ENCODE assay signal across 2 cellular contexts in the genomic region with DNA sequence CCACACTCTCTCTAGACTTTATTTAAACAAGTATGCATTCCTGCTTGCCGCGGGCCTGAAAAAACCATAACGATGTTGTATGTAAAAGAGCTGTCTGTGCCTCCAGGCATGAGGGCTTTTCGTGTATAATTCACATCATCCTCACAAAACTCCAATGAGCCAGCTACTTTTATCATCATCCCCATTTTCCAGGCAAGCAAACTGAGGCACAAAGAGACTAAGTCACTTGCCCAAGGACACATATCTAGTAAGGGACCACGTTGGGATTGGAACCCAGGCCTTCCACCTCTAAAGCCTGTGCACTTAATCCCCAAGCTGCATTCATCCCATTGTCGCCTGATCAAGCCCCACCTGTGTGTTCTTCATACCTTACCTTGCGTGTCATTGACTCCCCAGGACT.
TF ChIP-seq lines count a peak whose summit lies in the region.

No MANE protein-coding gene starts in this region.

TF ChIP-seq in IMR-90, 13 proteins besides CTCF, POLR2A, EP300 and RAD21:
- TF ChIP-seq RCOR1 (IDR thresholded peaks at IDR 0.05; ENCODE audit: insufficient replicate concordance, low read length) (no peak), SMC3 (IDR thresholded peaks at IDR 0.05; ENCODE audit: low read depth, low read length) (no peak), RFX5 (IDR thresholded peaks at IDR 0.05; ENCODE audit: low read depth, low read length) (no peak), BHLHE40 (IDR thresholded peaks at IDR 0.05; ENCODE audit: low read depth, low read length) (no peak), MXI1 (IDR thresholded peaks at IDR 0.05; ENCODE audit: borderline replicate concordance, low read depth, low read length) (no peak), MAZ (IDR thresholded peaks at IDR 0.05; ENCODE audit: borderline replicate concordance, low read depth, low read length) (no peak), CEBPB (IDR thresholded peaks at IDR 0.05; ENCODE audit: low read depth, low read length) (no peak), FOS (IDR thresholded peaks at IDR 0.05; ENCODE audit: low read depth, low read length) (no peak), MAFK (IDR thresholded peaks at IDR 0.05; ENCODE audit: low read depth, low read length) (no peak), CHD1 (IDR thresholded peaks at IDR 0.05; ENCODE audit: low read depth, low read length) (no peak), NFE2L2 (IDR thresholded peaks at IDR 0.05; ENCODE audit: low read depth, low read length) (no peak)
- TF ChIP-seq, protein P1, sequence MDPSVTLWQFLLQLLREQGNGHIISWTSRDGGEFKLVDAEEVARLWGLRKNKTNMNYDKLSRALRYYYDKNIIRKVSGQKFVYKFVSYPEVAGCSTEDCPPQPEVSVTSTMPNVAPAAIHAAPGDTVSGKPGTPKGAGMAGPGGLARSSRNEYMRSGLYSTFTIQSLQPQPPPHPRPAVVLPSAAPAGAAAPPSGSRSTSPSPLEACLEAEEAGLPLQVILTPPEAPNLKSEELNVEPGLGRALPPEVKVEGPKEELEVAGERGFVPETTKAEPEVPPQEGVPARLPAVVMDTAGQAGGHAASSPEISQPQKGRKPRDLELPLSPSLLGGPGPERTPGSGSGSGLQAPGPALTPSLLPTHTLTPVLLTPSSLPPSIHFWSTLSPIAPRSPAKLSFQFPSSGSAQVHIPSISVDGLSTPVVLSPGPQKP (IDR thresholded peaks at IDR 0.05; ENCODE audit: borderline replicate concordance, low read depth, low read length): no peak
- TF ChIP-seq, protein P2, sequence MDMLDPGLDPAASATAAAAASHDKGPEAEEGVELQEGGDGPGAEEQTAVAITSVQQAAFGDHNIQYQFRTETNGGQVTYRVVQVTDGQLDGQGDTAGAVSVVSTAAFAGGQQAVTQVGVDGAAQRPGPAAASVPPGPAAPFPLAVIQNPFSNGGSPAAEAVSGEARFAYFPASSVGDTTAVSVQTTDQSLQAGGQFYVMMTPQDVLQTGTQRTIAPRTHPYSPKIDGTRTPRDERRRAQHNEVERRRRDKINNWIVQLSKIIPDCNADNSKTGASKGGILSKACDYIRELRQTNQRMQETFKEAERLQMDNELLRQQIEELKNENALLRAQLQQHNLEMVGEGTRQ (IDR thresholded peaks at IDR 0.05; ENCODE audit: low read depth, low read length): no peak

TF ChIP-seq in K562, 482 proteins besides CTCF, POLR2A, EP300 and RAD21 (continues in another document):
- TF ChIP-seq FOXJ3 (CRISPR knock-in tag; IDR thresholded peaks at IDR 0.05) (no peak), CBX1 (IDR thresholded peaks at IDR 0.05; ENCODE audit: low read depth) (peak; percentile 48; the same call in 1 of the 2 replicates), ZNF239 (CRISPR knock-in tag; IDR thresholded peaks at IDR 0.05) (no peak), BCOR (IDR thresholded peaks at IDR 0.05) (peak; percentile 88), DNMT1 (IDR thresholded peaks at IDR 0.05) (no peak), MTA2 (IDR thresholded peaks at IDR 0.05; ENCODE audit: low read depth) (no peak), GABPB1 (CRISPR knock-in tag; IDR thresholded peaks at IDR 0.05) (no peak), SMARCA5 (IDR thresholded peaks at IDR 0.05) (peak; percentile 88), KDM1A (IDR thresholded peaks at IDR 0.05) (peak; percentile 58 to 66; a peak in 3 of 4 replicates), EGR1 (conservative IDR thresholded peaks at IDR 0.05) (no peak), HDAC2 (IDR thresholded peaks at IDR 0.05) (peak; percentile 64; the same call in 1 of the 2 replicates), NCOA2 (IDR thresholded peaks at IDR 0.05; ENCODE audit: partially characterized antibody in 2 of 2) (no peak), ZNF41 (CRISPR knock-in tag; conservative IDR thresholded peaks at IDR 0.05) (no peak), KAT2B (IDR thresholded peaks at IDR 0.05; ENCODE audit: low read depth, low read length) (no peak), MAZ (CRISPR knock-in tag; conservative IDR thresholded peaks at IDR 0.05 in 1 of 2, IDR thresholded peaks at IDR 0.05 in 1 of 2) (no peak), HDAC6 (IDR thresholded peaks at IDR 0.05; ENCODE audit: low read depth, low read length) (no peak), CREM (IDR thresholded peaks at IDR 0.05; ENCODE audit: low read depth) (no peak), CXXC5 (CRISPR knock-in tag; IDR thresholded peaks at IDR 0.05) (no peak), JUN (IDR thresholded peaks at IDR 0.05; ENCODE audit: borderline replicate concordance, low read depth, low read length) (no peak), JUN (CRISPR knock-in tag; IDR thresholded peaks at IDR 0.05; ENCODE audit: borderline replicate concordance) (no peak), NR2F6 (CRISPR knock-in tag; IDR thresholded peaks at IDR 0.05) (no peak), ADNP (tag; IDR thresholded peaks at IDR 0.05) (peak; percentile 45), CTBP1 (IDR thresholded peaks at IDR 0.05; ENCODE audit: borderline replicate concordance) (no peak), MYNN (IDR thresholded peaks at IDR 0.05) (no peak), MYNN (CRISPR knock-in tag; IDR thresholded peaks at IDR 0.05) (no peak), SREBF1 (IDR thresholded peaks at IDR 0.05; ENCODE audit: borderline replicate concordance, low read depth, low read length) (no peak), L3MBTL2 (IDR thresholded peaks at IDR 0.05) (no peak), PTBP1 (IDR thresholded peaks at IDR 0.05; ENCODE audit: low read depth, low read length) (peak; percentile 84; the same call in 1 of the 2 replicates)
- TF ChIP-seq, protein P3, sequence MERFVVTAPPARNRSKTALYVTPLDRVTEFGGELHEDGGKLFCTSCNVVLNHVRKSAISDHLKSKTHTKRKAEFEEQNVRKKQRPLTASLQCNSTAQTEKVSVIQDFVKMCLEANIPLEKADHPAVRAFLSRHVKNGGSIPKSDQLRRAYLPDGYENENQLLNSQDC (CRISPR knock-in tag; IDR thresholded peaks at IDR 0.05): no peak
- TF ChIP-seq, protein P4, sequence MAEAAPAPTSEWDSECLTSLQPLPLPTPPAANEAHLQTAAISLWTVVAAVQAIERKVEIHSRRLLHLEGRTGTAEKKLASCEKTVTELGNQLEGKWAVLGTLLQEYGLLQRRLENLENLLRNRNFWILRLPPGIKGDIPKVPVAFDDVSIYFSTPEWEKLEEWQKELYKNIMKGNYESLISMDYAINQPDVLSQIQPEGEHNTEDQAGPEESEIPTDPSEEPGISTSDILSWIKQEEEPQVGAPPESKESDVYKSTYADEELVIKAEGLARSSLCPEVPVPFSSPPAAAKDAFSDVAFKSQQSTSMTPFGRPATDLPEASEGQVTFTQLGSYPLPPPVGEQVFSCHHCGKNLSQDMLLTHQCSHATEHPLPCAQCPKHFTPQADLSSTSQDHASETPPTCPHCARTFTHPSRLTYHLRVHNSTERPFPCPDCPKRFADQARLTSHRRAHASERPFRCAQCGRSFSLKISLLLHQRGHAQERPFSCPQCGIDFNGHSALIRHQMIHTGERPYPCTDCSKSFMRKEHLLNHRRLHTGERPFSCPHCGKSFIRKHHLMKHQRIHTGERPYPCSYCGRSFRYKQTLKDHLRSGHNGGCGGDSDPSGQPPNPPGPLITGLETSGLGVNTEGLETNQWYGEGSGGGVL (CRISPR knock-in tag; IDR thresholded peaks at IDR 0.05): no peak
- TF ChIP-seq, protein P5, sequence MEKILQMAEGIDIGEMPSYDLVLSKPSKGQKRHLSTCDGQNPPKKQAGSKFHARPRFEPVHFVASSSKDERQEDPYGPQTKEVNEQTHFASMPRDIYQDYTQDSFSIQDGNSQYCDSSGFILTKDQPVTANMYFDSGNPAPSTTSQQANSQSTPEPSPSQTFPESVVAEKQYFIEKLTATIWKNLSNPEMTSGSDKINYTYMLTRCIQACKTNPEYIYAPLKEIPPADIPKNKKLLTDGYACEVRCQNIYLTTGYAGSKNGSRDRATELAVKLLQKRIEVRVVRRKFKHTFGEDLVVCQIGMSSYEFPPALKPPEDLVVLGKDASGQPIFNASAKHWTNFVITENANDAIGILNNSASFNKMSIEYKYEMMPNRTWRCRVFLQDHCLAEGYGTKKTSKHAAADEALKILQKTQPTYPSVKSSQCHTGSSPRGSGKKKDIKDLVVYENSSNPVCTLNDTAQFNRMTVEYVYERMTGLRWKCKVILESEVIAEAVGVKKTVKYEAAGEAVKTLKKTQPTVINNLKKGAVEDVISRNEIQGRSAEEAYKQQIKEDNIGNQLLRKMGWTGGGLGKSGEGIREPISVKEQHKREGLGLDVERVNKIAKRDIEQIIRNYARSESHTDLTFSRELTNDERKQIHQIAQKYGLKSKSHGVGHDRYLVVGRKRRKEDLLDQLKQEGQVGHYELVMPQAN (IDR thresholded peaks at IDR 0.05; ENCODE audit: borderline replicate concordance): no peak
- TF ChIP-seq, protein P6, sequence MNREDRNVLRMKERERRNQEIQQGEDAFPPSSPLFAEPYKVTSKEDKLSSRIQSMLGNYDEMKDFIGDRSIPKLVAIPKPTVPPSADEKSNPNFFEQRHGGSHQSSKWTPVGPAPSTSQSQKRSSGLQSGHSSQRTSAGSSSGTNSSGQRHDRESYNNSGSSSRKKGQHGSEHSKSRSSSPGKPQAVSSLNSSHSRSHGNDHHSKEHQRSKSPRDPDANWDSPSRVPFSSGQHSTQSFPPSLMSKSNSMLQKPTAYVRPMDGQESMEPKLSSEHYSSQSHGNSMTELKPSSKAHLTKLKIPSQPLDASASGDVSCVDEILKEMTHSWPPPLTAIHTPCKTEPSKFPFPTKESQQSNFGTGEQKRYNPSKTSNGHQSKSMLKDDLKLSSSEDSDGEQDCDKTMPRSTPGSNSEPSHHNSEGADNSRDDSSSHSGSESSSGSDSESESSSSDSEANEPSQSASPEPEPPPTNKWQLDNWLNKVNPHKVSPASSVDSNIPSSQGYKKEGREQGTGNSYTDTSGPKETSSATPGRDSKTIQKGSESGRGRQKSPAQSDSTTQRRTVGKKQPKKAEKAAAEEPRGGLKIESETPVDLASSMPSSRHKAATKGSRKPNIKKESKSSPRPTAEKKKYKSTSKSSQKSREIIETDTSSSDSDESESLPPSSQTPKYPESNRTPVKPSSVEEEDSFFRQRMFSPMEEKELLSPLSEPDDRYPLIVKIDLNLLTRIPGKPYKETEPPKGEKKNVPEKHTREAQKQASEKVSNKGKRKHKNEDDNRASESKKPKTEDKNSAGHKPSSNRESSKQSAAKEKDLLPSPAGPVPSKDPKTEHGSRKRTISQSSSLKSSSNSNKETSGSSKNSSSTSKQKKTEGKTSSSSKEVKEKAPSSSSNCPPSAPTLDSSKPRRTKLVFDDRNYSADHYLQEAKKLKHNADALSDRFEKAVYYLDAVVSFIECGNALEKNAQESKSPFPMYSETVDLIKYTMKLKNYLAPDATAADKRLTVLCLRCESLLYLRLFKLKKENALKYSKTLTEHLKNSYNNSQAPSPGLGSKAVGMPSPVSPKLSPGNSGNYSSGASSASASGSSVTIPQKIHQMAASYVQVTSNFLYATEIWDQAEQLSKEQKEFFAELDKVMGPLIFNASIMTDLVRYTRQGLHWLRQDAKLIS (CRISPR knock-in tag; IDR thresholded peaks at IDR 0.05): no peak
- TF ChIP-seq, protein P7, sequence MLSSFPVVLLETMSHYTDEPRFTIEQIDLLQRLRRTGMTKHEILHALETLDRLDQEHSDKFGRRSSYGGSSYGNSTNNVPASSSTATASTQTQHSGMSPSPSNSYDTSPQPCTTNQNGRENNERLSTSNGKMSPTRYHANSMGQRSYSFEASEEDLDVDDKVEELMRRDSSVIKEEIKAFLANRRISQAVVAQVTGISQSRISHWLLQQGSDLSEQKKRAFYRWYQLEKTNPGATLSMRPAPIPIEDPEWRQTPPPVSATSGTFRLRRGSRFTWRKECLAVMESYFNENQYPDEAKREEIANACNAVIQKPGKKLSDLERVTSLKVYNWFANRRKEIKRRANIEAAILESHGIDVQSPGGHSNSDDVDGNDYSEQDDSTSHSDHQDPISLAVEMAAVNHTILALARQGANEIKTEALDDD (IDR thresholded peaks at IDR 0.05): no peak
- TF ChIP-seq, protein P8, sequence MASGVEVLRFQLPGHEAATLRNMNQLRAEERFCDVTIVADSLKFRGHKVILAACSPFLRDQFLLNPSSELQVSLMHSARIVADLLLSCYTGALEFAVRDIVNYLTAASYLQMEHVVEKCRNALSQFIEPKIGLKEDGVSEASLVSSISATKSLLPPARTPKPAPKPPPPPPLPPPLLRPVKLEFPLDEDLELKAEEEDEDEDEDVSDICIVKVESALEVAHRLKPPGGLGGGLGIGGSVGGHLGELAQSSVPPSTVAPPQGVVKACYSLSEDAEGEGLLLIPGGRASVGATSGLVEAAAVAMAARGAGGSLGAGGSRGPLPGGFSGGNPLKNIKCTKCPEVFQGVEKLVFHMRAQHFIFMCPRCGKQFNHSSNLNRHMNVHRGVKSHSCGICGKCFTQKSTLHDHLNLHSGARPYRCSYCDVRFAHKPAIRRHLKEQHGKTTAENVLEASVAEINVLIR (CRISPR knock-in tag; IDR thresholded peaks at IDR 0.05): no peak
- TF ChIP-seq, protein P9, sequence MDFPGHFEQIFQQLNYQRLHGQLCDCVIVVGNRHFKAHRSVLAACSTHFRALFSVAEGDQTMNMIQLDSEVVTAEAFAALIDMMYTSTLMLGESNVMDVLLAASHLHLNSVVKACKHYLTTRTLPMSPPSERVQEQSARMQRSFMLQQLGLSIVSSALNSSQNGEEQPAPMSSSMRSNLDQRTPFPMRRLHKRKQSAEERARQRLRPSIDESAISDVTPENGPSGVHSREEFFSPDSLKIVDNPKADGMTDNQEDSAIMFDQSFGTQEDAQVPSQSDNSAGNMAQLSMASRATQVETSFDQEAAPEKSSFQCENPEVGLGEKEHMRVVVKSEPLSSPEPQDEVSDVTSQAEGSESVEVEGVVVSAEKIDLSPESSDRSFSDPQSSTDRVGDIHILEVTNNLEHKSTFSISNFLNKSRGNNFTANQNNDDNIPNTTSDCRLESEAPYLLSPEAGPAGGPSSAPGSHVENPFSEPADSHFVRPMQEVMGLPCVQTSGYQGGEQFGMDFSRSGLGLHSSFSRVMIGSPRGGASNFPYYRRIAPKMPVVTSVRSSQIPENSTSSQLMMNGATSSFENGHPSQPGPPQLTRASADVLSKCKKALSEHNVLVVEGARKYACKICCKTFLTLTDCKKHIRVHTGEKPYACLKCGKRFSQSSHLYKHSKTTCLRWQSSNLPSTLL (IDR thresholded peaks at IDR 0.05): no peak
- TF ChIP-seq, protein P10, sequence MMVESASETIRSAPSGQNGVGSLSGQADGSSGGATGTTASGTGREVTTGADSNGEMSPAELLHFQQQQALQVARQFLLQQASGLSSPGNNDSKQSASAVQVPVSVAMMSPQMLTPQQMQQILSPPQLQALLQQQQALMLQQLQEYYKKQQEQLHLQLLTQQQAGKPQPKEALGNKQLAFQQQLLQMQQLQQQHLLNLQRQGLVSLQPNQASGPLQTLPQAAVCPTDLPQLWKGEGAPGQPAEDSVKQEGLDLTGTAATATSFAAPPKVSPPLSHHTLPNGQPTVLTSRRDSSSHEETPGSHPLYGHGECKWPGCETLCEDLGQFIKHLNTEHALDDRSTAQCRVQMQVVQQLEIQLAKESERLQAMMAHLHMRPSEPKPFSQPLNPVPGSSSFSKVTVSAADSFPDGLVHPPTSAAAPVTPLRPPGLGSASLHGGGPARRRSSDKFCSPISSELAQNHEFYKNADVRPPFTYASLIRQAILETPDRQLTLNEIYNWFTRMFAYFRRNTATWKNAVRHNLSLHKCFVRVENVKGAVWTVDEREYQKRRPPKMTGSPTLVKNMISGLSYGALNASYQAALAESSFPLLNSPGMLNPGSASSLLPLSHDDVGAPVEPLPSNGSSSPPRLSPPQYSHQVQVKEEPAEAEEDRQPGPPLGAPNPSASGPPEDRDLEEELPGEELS (CRISPR knock-in tag; IDR thresholded peaks at IDR 0.05; ENCODE audit: borderline replicate concordance): no peak
